9 cellular contexts compared by ENCODE assay signal in the genomic region with DNA sequence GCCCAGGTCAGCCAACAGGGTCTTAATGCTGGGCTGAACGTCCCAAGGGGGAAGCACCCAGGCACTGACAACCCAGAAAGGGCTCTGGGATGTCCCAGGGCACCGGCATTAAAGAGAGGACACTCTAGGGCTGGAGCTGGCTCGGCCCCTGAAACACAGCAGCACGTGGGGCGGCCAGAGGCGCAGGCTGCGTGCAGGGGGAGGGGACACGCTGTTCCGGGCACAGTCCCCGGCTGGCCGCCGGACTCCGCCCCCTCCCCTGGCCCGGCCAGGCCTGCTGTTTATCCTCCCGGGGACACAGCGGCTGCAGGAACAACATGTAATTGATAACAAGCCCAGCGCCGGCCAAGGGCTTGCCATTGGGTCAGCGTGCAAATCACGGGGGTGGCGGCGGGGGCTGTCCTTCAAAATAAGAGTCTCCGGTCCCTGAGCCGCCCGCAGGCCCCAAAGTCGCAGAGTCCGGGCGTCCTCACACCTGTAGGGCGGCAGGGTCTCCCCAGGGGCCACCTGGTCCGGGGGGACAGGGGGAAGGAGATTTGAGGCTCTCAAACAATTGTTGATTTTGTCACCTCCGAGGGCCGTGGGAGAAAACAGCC. TPM values are rescaled to one million over a fixed set of nuclear protein-coding genes. Genes with fewer than 3 reads are reported as not detected.
A peak's percentile ranks its signal among the peaks of the same experiment; 100 is the strongest.
DNase-seq lines count a peak whose midpoint lies in the region; ATAC-seq lines count a peak whose summit lies in the region.
"Had no signal": no experiment of that assay in that cellular context is flagged by ENCODE, and none has a peak within 500 bp of the region (broad histone marks: within the 10 kb centered on the region; RNA-seq: fewer than 3 reads in every experiment).

No MANE protein-coding gene starts in this region.

- CTCF ChIA-PET in activated CD8-positive, alpha-beta memory T cell treated with anti-CD3 and anti-CD28 coated beads, Interleukin-2, amount 10 ng/mL, durations not matched to agents 7 days and 5 days (lab: Charles Lee): no interaction called here

- no peak for DNase-seq in activated CD8-positive, alpha-beta memory T cell treated with anti-CD3 and anti-CD28 coated beads, Interleukin-2, amount 10 ng/mL, durations not matched to agents 7 days and 5 days
- DNase-seq in activated CD8-positive, alpha-beta memory T cell treated with anti-CD3 and anti-CD28 coated beads, Interleukin-2, amount 50 U/mL, for 48 hours: no peak
- peak; percentile 84 for DNase-seq in RKO (ENCODE audit: low spot score)
- peak; percentile 93 to 94 for DNase-seq in dermis microvascular lymphatic vessel endothelial cell (ENCODE audit: low read depth in 2 of 2)
- DNase-seq in left lobe of liver (ENCODE audit: low spot score): peak; percentile 98
- no peak for DNase-seq in NCI-H510A (lab: John Stamatoyannopoulos, UW)

- peak overlapping the region; percentile 50 for H3K4me3 Mint-ChIP-seq in activated CD8-positive, alpha-beta memory T cell treated with anti-CD3 and anti-CD28 coated beads, Interleukin-2, amount 10 ng/mL, durations not matched to agents 7 days and 5 days
- H3K4me3 Mint-ChIP-seq in stimulated activated memory B cell treated with anti-CD40 and anti-IgM and Interleukin-4, amounts not matched to agents 10 μg/mL and 1 μg/mL and 100 μg/mL, for 72 hours: peak overlapping the region; percentile 79

- no peak for ATAC-seq in activated CD8-positive, alpha-beta memory T cell treated with anti-CD3 and anti-CD28 coated beads, Interleukin-2, amount 10 ng/mL, durations not matched to agents 7 days and 5 days
- ATAC-seq in left lobe of liver (peak; percentile 51), GM19023 (IDR thresholded peaks at IDR 0.05; ENCODE audit: unreplicated experiment) (no peak)
- no peak for ATAC-seq in stimulated activated memory B cell treated with anti-CD40 and anti-IgM and Interleukin-4, amounts not matched to agents 10 μg/mL and 1 μg/mL and 100 μg/mL, for 72 hours

- H3K9me3 Mint-ChIP-seq in activated CD8-positive, alpha-beta memory T cell treated with anti-CD3 and anti-CD28 coated beads, Interleukin-2, amount 10 ng/mL, durations not matched to agents 7 days and 5 days (ENCODE audit: low read depth): no peaks in the 10 kb centered on the region
- H3K9me3 Mint-ChIP-seq in stimulated activated memory B cell treated with anti-CD40 and anti-IgM and Interleukin-4, amounts not matched to agents 10 μg/mL and 1 μg/mL and 100 μg/mL, for 72 hours: no peaks in the 10 kb centered on the region

- no peaks in the 10 kb centered on the region for H3K36me3 Mint-ChIP-seq in activated CD8-positive, alpha-beta memory T cell treated with anti-CD3 and anti-CD28 coated beads, Interleukin-2, amount 10 ng/mL, durations not matched to agents 7 days and 5 days
- no peaks in the 10 kb centered on the region for H3K36me3 Mint-ChIP-seq in stimulated activated memory B cell treated with anti-CD40 and anti-IgM and Interleukin-4, amounts not matched to agents 10 μg/mL and 1 μg/mL and 100 μg/mL, for 72 hours

- peaks cover 11% of the 10 kb centered on the region for H3K4me1 Mint-ChIP-seq in activated CD8-positive, alpha-beta memory T cell treated with anti-CD3 and anti-CD28 coated beads, Interleukin-2, amount 10 ng/mL, durations not matched to agents 7 days and 5 days
- H3K4me1 Mint-ChIP-seq in stimulated activated memory B cell treated with anti-CD40 and anti-IgM and Interleukin-4, amounts not matched to agents 10 μg/mL and 1 μg/mL and 100 μg/mL, for 72 hours: peaks cover 20% of the 10 kb centered on the region

- H3K27me3 Mint-ChIP-seq in activated CD8-positive, alpha-beta memory T cell treated with anti-CD3 and anti-CD28 coated beads, Interleukin-2, amount 10 ng/mL, durations not matched to agents 7 days and 5 days: peaks cover 44% of the 10 kb centered on the region
- peaks cover 67% of the 10 kb centered on the region for H3K27me3 Mint-ChIP-seq in stimulated activated memory B cell treated with anti-CD40 and anti-IgM and Interleukin-4, amounts not matched to agents 10 μg/mL and 1 μg/mL and 100 μg/mL, for 72 hours

- no peak overlapping the region for H3K27ac Mint-ChIP-seq in activated CD8-positive, alpha-beta memory T cell treated with anti-CD3 and anti-CD28 coated beads, Interleukin-2, amount 10 ng/mL, durations not matched to agents 7 days and 5 days
- H3K27ac Mint-ChIP-seq in stimulated activated memory B cell treated with anti-CD40 and anti-IgM and Interleukin-4, amounts not matched to agents 10 μg/mL and 1 μg/mL and 100 μg/mL, for 72 hours: no peak overlapping the region

RNA-seq across cellular contexts. Expression of a gene that starts 1.3 kb away (rescaled TPM):
- total RNA-seq in activated CD8-positive, alpha-beta memory T cell treated with anti-CD3 and anti-CD28 coated beads, Interleukin-2, amount 10 ng/mL, durations not matched to agents 7 days and 5 days: not detected
- total RNA-seq in dermis microvascular lymphatic vessel endothelial cell (1.7 and 5.8 TPM in 2 replicates), left lobe of liver (105 TPM)
- total RNA-seq: mononuclear cell had no signal

RNA-seq across cellular contexts. Expression of a gene that starts 38.8 kb away (rescaled TPM):
- total RNA-seq in activated CD8-positive, alpha-beta memory T cell treated with anti-CD3 and anti-CD28 coated beads, Interleukin-2, amount 10 ng/mL, durations not matched to agents 7 days and 5 days: not detected
- total RNA-seq in dermis microvascular lymphatic vessel endothelial cell: not detected in 2 replicates
- total RNA-seq in left lobe of liver: not detected
- total RNA-seq: mononuclear cell had no signal

Comparison
In these comparisons a context has a peak if more than half of its experiments do, and no peak if none do; other contexts are left out.
1. DNase-seq: peak in RKO (single experiment), dermis microvascular lymphatic vessel endothelial cell (2 of 2) and left lobe of liver (single experiment); none in activated CD8-positive, alpha-beta memory T cell treated with anti-CD3 and anti-CD28 coated beads, Interleukin-2, amount 10 ng/mL, durations not matched to agents 7 days and 5 days (single experiment), activated CD8-positive, alpha-beta memory T cell treated with anti-CD3 and anti-CD28 coated beads, Interleukin-2, amount 50 U/mL, for 48 hours (single experiment) and NCI-H510A (single experiment).
2. RNA of a gene that starts 1.3 kb away (total RNA-seq): 105 TPM in left lobe of liver (single experiment); 1.7 to 5.8 TPM in dermis microvascular lymphatic vessel endothelial cell and not detected in activated CD8-positive, alpha-beta memory T cell treated with anti-CD3 and anti-CD28 coated beads, Interleukin-2, amount 10 ng/mL, durations not matched to agents 7 days and 5 days; every median in the first group is over 10 times any median in the second.